ENCODE assay signal across 26 cellular contexts in genomic region chr7:123809471-123809870, GRCh38. TPM values are rescaled to one million over a fixed set of nuclear protein-coding genes. Genes with fewer than 3 reads are reported as not detected.
"Had no signal": no experiment of that assay in that cellular context is flagged by ENCODE, and none has a peak within 500 bp of the region (broad histone marks: within the 10 kb centered on the region; RNA-seq: fewer than 3 reads in every experiment).

No MANE protein-coding gene starts in this region.

- DNase-seq: colonic mucosa; cortex of kidney; dermis blood vessel endothelial cell; dorsolateral prefrontal cortex; effector CD4-positive, alpha-beta T cell; effector CD8-positive, alpha-beta T cell; effector memory CD4-positive, alpha-beta T cell; effector memory CD8-positive, alpha-beta T cell; endodermal cell; erythroblast; esophagus squamous epithelium; foreskin fibroblast; foreskin keratinocyte; foreskin melanocyte; gastrocnemius medialis; glutamatergic neuron; head of caudate nucleus; heart left ventricle; heart right ventricle had no signal

- H3K27me3 ChIP-seq: colonic mucosa, dorsolateral prefrontal cortex, esophagus muscularis mucosa, foreskin keratinocyte, gastrocnemius medialis, gastroesophageal sphincter, heart left ventricle, heart right ventricle had no signal

- H3K27ac ChIP-seq: colonic mucosa, coronary artery, dorsolateral prefrontal cortex, epithelial cell of prostate, esophagus muscularis mucosa, esophagus squamous epithelium, foreskin keratinocyte, gastrocnemius medialis, gastroesophageal sphincter, heart left ventricle, heart right ventricle had no signal

- H3K36me3 ChIP-seq: colonic mucosa, esophagus muscularis mucosa, esophagus squamous epithelium, gastrocnemius medialis, gastroesophageal sphincter, heart left ventricle, heart right ventricle had no signal

- H3K4me3 ChIP-seq: colonic mucosa, coronary artery, dorsolateral prefrontal cortex, esophagus muscularis mucosa, esophagus squamous epithelium, gastrocnemius medialis, gastroesophageal sphincter, heart left ventricle, heart right ventricle had no signal

- H3K4me1 ChIP-seq: colonic mucosa, esophagus muscularis mucosa, esophagus squamous epithelium, foreskin keratinocyte, gastrocnemius medialis, gastroesophageal sphincter, heart left ventricle, heart right ventricle had no signal

- H3K9me3 ChIP-seq: colonic mucosa, esophagus squamous epithelium, gastrocnemius medialis had no signal

RNA-seq across cellular contexts. Expression of gene HYAL4, which starts 35.5 kb away (rescaled TPM):
- polyA plus RNA-seq: endothelial cell of umbilical vein, esophagus, fibroblast of lung, heart left ventricle had no signal
